Comparison of ENCODE assay signal across 8 cellular contexts in genomic region chr3:52277972-52278509, GRCh38. TPM values are rescaled to one million over a fixed set of nuclear protein-coding genes. Genes with fewer than 3 reads are reported as not detected.
DNase-seq lines count a peak whose midpoint lies in the region; ATAC-seq, FAIRE-seq and TF ChIP-seq lines count a peak whose summit lies in the region.

No MANE protein-coding gene starts in this region.

- peaks cover 52% of the 10 kb centered on the region for H3K79me2 ChIP-seq in keratinocyte (ENCODE audit: control insufficient read depth, insufficient read depth, low read length)

- peak overlapping the region; percentile 98 for H3K4me2 ChIP-seq in keratinocyte (ENCODE audit: control insufficient read depth, extremely low read depth, insufficient read depth, low read depth, low read length)

- H3K9me1 ChIP-seq in keratinocyte (ENCODE audit: control insufficient read depth, extremely low read depth, insufficient read depth, low read length), result no peaks in the 10 kb centered on the region

- H3K9ac ChIP-seq in keratinocyte (ENCODE audit: control insufficient read depth, extremely low read depth, insufficient read depth, low read length), result peak overlapping the region; percentile 98

- in situ Hi-C loops in brain microvascular endothelial cell (cut with HindIII; ENCODE audit: low pct_ligation_motif_present, low sequenced_read_pairs), result no loop called here

- TF ChIP-seq CTCF in C4-2B (conservative IDR thresholded peaks at IDR 0.05), result no peak; the same call in 1 of the 2 replicates
- peak; percentile 56 for TF ChIP-seq CTCF in brain microvascular endothelial cell (IDR thresholded peaks at IDR 0.05; ENCODE audit: low read depth, low read length, missing control alignments)
- peak in 2 of 3 experiments; percentile 20 to 57 for TF ChIP-seq CTCF in keratinocyte (optimal IDR thresholded peaks at IDR 0.05 in 1 of 3, IDR thresholded peaks at IDR 0.05 in 1 of 3, conservative IDR thresholded peaks at IDR 0.05 in 1 of 3; ENCODE audit: extremely low read depth in 1 of 3, insufficient read depth in 2 of 3, low read length in 3 of 3)

- no peaks in the 10 kb centered on the region for H3K27me3 ChIP-seq in brain microvascular endothelial cell (replicated peaks)
- no peaks in the 10 kb centered on the region for H3K27me3 ChIP-seq in keratinocyte (ENCODE audit: control insufficient read depth, extremely low read depth, insufficient read depth, low read length)

- H3K36me3 ChIP-seq in brain microvascular endothelial cell (replicated peaks) (peaks cover under 1% of the 10 kb centered on the region), keratinocyte (ENCODE audit: control insufficient read depth in 2 of 2, extremely low read depth in 1 of 2, insufficient read depth in 2 of 2, low read length in 2 of 2) (peaks cover 1 to 11% of the 10 kb centered on the region in 2 experiments)

- H3K27ac ChIP-seq in C4-2B (peak overlapping the region; percentile 83), brain microvascular endothelial cell (peak overlapping the region; percentile 95), keratinocyte (ENCODE audit: control insufficient read depth, insufficient read depth, low read length) (peak overlapping the region; percentile 93)

- peaks cover 2% of the 10 kb centered on the region for H4K20me1 ChIP-seq in keratinocyte (ENCODE audit: control insufficient read depth, extremely low read depth, insufficient read depth, low read length)

- ATAC-seq in GM19035 (IDR thresholded peaks at IDR 0.05; ENCODE audit: unreplicated experiment) (peak; percentile 62), HG03159 (IDR thresholded peaks at IDR 0.05; ENCODE audit: unreplicated experiment) (peak; percentile 52)

- H3K4me1 ChIP-seq in keratinocyte (ENCODE audit: control insufficient read depth, extremely low read depth, insufficient read depth, low read length), result peaks cover 19% of the 10 kb centered on the region

- DNase-seq in SHP77 (lab: John Stamatoyannopoulos, UW) (peak; percentile 43 to 44), brain microvascular endothelial cell (peak; percentile 19), keratinocyte (ENCODE audit: low read depth, low spot score) (no peak), DMS79 (lab: John Stamatoyannopoulos, UW) (no peak)
- DNase-seq in stimulated activated CD4-positive, alpha-beta T cell treated with anti-CD3 and anti-CD28 coated beads, Interleukin-2, amount 100 ng/mL, for 48 hours, result peak; percentile 59 to 65

- dilution Hi-C loops in keratinocyte (cut with MboI; ENCODE audit: extremely low pct_ligation_motif_present, low sequenced_read_pairs), result no loop called here

- no peaks in the 10 kb centered on the region for H3K9me3 ChIP-seq in keratinocyte (ENCODE audit: control insufficient read depth, low read depth, low read length)

- FAIRE-seq in keratinocyte (lab: Jason Lieb, UNC), result no peak

- H2AFZ ChIP-seq in keratinocyte (ENCODE audit: control insufficient read depth, low read length), result peak overlapping the region; percentile 93

- H3K4me3 ChIP-seq in brain microvascular endothelial cell (ENCODE audit: low read depth, low read length), result peak overlapping the region; percentile 97
- H3K4me3 ChIP-seq in keratinocyte (ENCODE audit: control insufficient read depth in 2 of 3, extremely low read depth in 1 of 3, insufficient read depth in 2 of 3, low read depth in 1 of 3, low read length in 3 of 3), result peak overlapping the region; percentile 80 to 95 (median 86)

RNA-seq across cellular contexts. Expression of gene WDR82, which starts 0.4 kb away (rescaled TPM):
- 53.1 to 75.1 TPM (median 74.4 TPM) in 3 replicates for polyA plus RNA-seq in keratinocyte
- 21.7 TPM for polyA plus RNA-seq in keratinocyte (2011; ENCODE audit: low read depth)
- 41.5 and 63.2 TPM in 2 replicates for polyA plus RNA-seq in keratinocyte (2011; cell fraction: cytosol; rRNA removed)
- 44.9 and 48.6 TPM in 2 replicates for polyA plus RNA-seq in keratinocyte (2011; cell fraction: nucleus; rRNA removed)
- polyA plus RNA-seq in keratinocyte (2012; ENCODE audit: low replicate concordance), result 36.5 and 62.0 TPM in 2 replicates
- 44.0 to 86.1 TPM (median 63.8 TPM) in 3 replicates for polyA minus RNA-seq in keratinocyte
- 39.5 TPM for polyA minus RNA-seq in keratinocyte (2011; cell fraction: cytosol; rRNA and poly(A)+ RNA removed)
- 28.3 and 53.8 TPM in 2 replicates for polyA minus RNA-seq in keratinocyte (2011; cell fraction: nucleus; rRNA and poly(A)+ RNA removed)

RNA-seq across cellular contexts. Expression of gene GLYCTK, which starts 9.6 kb away (rescaled TPM):
- 4.9 to 5.7 TPM (median 5.0 TPM) in 3 replicates for polyA plus RNA-seq in keratinocyte
- polyA plus RNA-seq in keratinocyte (2011; ENCODE audit: low read depth), result 0.39 TPM
- 1.8 and 3.3 TPM in 2 replicates for polyA plus RNA-seq in keratinocyte (2011; cell fraction: cytosol; rRNA removed)
- polyA plus RNA-seq in keratinocyte (2011; cell fraction: nucleus; rRNA removed), result 12.1 and 14.6 TPM in 2 replicates
- 1.4 and 4.6 TPM in 2 replicates for polyA plus RNA-seq in keratinocyte (2012; ENCODE audit: low replicate concordance)
- 4.5 to 5.3 TPM (median 5.2 TPM) in 3 replicates for polyA minus RNA-seq in keratinocyte
- 4.8 TPM for polyA minus RNA-seq in keratinocyte (2011; cell fraction: cytosol; rRNA and poly(A)+ RNA removed)
- 4.6 and 4.7 TPM in 2 replicates for polyA minus RNA-seq in keratinocyte (2011; cell fraction: nucleus; rRNA and poly(A)+ RNA removed)

RNA-seq across cellular contexts. Expression of gene PPM1M, which starts 32.5 kb away (rescaled TPM):
- 6.4 to 8.0 TPM (median 6.5 TPM) in 3 replicates for polyA plus RNA-seq in keratinocyte
- polyA plus RNA-seq in keratinocyte (2011; ENCODE audit: low read depth), result 3.3 TPM
- 4.8 and 6.3 TPM in 2 replicates for polyA plus RNA-seq in keratinocyte (2011; cell fraction: cytosol; rRNA removed)
- 10.4 and 10.6 TPM in 2 replicates for polyA plus RNA-seq in keratinocyte (2011; cell fraction: nucleus; rRNA removed)
- polyA plus RNA-seq in keratinocyte (2012; ENCODE audit: low replicate concordance), result 2.6 and 5.5 TPM in 2 replicates
- polyA minus RNA-seq in keratinocyte, result 7.5 to 11.3 TPM (median 10.0 TPM) in 3 replicates
- polyA minus RNA-seq in keratinocyte (2011; cell fraction: cytosol; rRNA and poly(A)+ RNA removed), result 9.0 TPM
- 2.0 and 3.7 TPM in 2 replicates for polyA minus RNA-seq in keratinocyte (2011; cell fraction: nucleus; rRNA and poly(A)+ RNA removed)

RNA-seq across cellular contexts. Expression of gene DNAH1, which starts 38.1 kb away (rescaled TPM):
- polyA plus RNA-seq in keratinocyte, result 0.33 to 1.1 TPM (median 0.70 TPM) in 3 replicates
- 0.59 TPM for polyA plus RNA-seq in keratinocyte (2011; ENCODE audit: low read depth)
- 0.44 and 0.47 TPM in 2 replicates for polyA plus RNA-seq in keratinocyte (2011; cell fraction: cytosol; rRNA removed)
- 5.2 and 8.3 TPM in 2 replicates for polyA plus RNA-seq in keratinocyte (2011; cell fraction: nucleus; rRNA removed)
- polyA plus RNA-seq in keratinocyte (2012; ENCODE audit: low replicate concordance), result 0.38 and 1.1 TPM in 2 replicates
- 1.5 to 6.2 TPM (median 3.7 TPM) in 3 replicates for polyA minus RNA-seq in keratinocyte
- polyA minus RNA-seq in keratinocyte (2011; cell fraction: cytosol; rRNA and poly(A)+ RNA removed), result 0.58 TPM
- polyA minus RNA-seq in keratinocyte (2011; cell fraction: nucleus; rRNA and poly(A)+ RNA removed), result 2.4 and 4.2 TPM in 2 replicates

RNA-seq across cellular contexts. Expression of gene TWF2, which starts 39.1 kb away (rescaled TPM):
- 70.4 to 113 TPM (median 77.0 TPM) in 3 replicates for polyA plus RNA-seq in keratinocyte
- polyA plus RNA-seq in keratinocyte (2011; ENCODE audit: low read depth), result 17.4 TPM
- 66.4 and 134 TPM in 2 replicates for polyA plus RNA-seq in keratinocyte (2011; cell fraction: cytosol; rRNA removed)
- polyA plus RNA-seq in keratinocyte (2011; cell fraction: nucleus; rRNA removed), result 63.2 and 86.3 TPM in 2 replicates
- polyA plus RNA-seq in keratinocyte (2012; ENCODE audit: low replicate concordance), result 33.1 and 98.3 TPM in 2 replicates
- polyA minus RNA-seq in keratinocyte, result 57.0 to 139 TPM (median 67.1 TPM) in 3 replicates
- 124 TPM for polyA minus RNA-seq in keratinocyte (2011; cell fraction: cytosol; rRNA and poly(A)+ RNA removed)
- polyA minus RNA-seq in keratinocyte (2011; cell fraction: nucleus; rRNA and poly(A)+ RNA removed), result 41.2 and 43.6 TPM in 2 replicates

Comparison
In these comparisons a context has a peak if more than half of its experiments do, and no peak if none do; other contexts are left out.
1. DNase-seq: peak in SHP77 (2 of 2), brain microvascular endothelial cell (single experiment) and stimulated activated CD4-positive, alpha-beta T cell treated with anti-CD3 and anti-CD28 coated beads, Interleukin-2, amount 100 ng/mL, for 48 hours (2 of 2); none in keratinocyte (single experiment) and DMS79 (single experiment).
2. Peak in every context shown above with its lines, with median percentiles within 50 percentile points of each other: H3K27ac ChIP-seq.